ENCODE assay signal across 18 cellular contexts in the genomic region with DNA sequence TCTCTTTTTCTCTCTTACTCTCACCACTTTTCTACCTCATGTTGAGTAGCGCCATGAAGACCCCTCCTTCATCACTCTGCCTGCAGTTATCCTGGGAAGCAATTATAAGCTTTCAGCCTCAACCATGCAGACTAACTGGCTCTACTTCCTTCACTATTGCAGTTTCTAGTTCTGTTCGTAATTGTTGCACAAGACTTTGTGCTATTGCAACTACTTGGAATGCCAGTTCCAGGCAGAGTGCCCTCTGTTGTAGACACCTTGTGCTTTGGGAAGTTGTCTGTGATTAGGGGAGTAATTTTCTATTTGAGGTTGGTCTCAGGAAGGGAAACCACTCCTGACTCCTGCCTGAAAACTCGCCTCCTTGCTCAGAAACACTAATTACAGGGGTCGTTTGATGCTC. TPM values are rescaled to one million over a fixed set of nuclear protein-coding genes. Genes with fewer than 3 reads are reported as not detected.
DNase-seq lines count a peak whose midpoint lies in the region; ATAC-seq and TF ChIP-seq lines count a peak whose summit lies in the region.
"Had no signal": no experiment of that assay in that cellular context is flagged by ENCODE, and none has a peak within 500 bp of the region (broad histone marks: within the 10 kb centered on the region; RNA-seq: fewer than 3 reads in every experiment).

No MANE protein-coding gene starts in this region.

- H3K4me3 ChIP-seq in AG10803 (ENCODE audit: low read length) = no peak overlapping the region
- no peak overlapping the region for H3K4me3 ChIP-seq in Karpas-422 (ENCODE audit: low read length)
- no peak overlapping the region for H3K4me3 ChIP-seq in epithelial cell of proximal tubule (ENCODE audit: low read depth, low read length)
- H3K4me3 ChIP-seq: MG63, SK-N-MC had no signal

- H4K20me1 ChIP-seq in Karpas-422 (ENCODE audit: insufficient read depth, low read depth, low read length) = peaks cover 20% of the 10 kb centered on the region; the same call in 1 of the 2 replicates

- intact Hi-C loops in CD14-positive monocyte (cut with micrococcal nuclease) = no loop called here

- H2AFZ ChIP-seq in Karpas-422 (ENCODE audit: low read length) = no peak overlapping the region

- no peak for ATAC-seq in memory B cell (ENCODE audit: low read depth)
- no peak for ATAC-seq in GM21723 (IDR thresholded peaks at IDR 0.05; ENCODE audit: unreplicated experiment)
- ATAC-seq: activated CD4-positive, alpha-beta T cell treated with anti-CD3 and anti-CD28 coated beads for 36 hours; sciatic nerve had no signal

- H3K4me3 Mint-ChIP-seq in memory B cell (no peak overlapping the region), CD14-positive monocyte (no peak overlapping the region)
- H3K4me3 Mint-ChIP-seq: activated CD4-positive, alpha-beta T cell treated with anti-CD3 and anti-CD28 coated beads for 36 hours had no signal

- peak overlapping the region; percentile 39; the same call in 1 of the 2 replicates for H3K27ac ChIP-seq in Karpas-422 (ENCODE audit: low read length)
- H3K27ac ChIP-seq: SK-N-MC had no signal

- peak overlapping the region; percentile 1 for H3K27ac Mint-ChIP-seq in memory B cell
- peak overlapping the region in 1 of 7 donors; percentile 58 for H3K27ac Mint-ChIP-seq in CD14-positive monocyte
- H3K27ac Mint-ChIP-seq: activated CD4-positive, alpha-beta T cell treated with anti-CD3 and anti-CD28 coated beads for 36 hours had no signal

- H3K27me3 Mint-ChIP-seq in memory B cell (no peaks in the 10 kb centered on the region), CD14-positive monocyte (ENCODE audit: low read depth in 3 of 3) (no peaks in the 10 kb centered on the region)
- H3K27me3 Mint-ChIP-seq: activated CD4-positive, alpha-beta T cell treated with anti-CD3 and anti-CD28 coated beads for 36 hours had no signal

- H3K4me1 ChIP-seq in Karpas-422 (ENCODE audit: low read length) = peaks cover 22% of the 10 kb centered on the region

- H3K4me1 Mint-ChIP-seq in memory B cell (peaks cover 7% of the 10 kb centered on the region), CD14-positive monocyte (peaks cover 23% of the 10 kb centered on the region)

- DNase-seq in AG10803 (ENCODE audit: low read depth) (peak; percentile 54), Karpas-422 (no peak), epithelial cell of proximal tubule (ENCODE audit: low read depth) (no peak), memory B cell (ENCODE audit: low spot score in 2 of 2) (no peak), ecto neural progenitor cell (ENCODE audit: low spot score) (no peak), CD14-positive monocyte (ENCODE audit: low spot score) (no peak), globus pallidus (ENCODE audit: low spot score) (no peak)
- DNase-seq: activated CD4-positive, alpha-beta T cell treated with anti-CD3 and anti-CD28 coated beads for 36 hours; activated CD8-positive, alpha-beta memory T cell treated with anti-CD3 and anti-CD28 coated beads, Interleukin-2, amount 50 U/mL, for 4 hours; aorta; head of caudate nucleus; MG63; NCI-H1930; NCI-H510A treated with DMSO at 0.1 percent for 48 hours; OCI-M1 had no signal

- no peaks in the 10 kb centered on the region for H3K9me3 ChIP-seq in Karpas-422 (ENCODE audit: low read length)
- H3K9me3 ChIP-seq: MG63 had no signal

- H3K36me3 ChIP-seq in Karpas-422 (ENCODE audit: insufficient read depth, low read length) = no peaks in the 10 kb centered on the region
- H3K36me3 ChIP-seq: MG63 had no signal

- H3K4me2 ChIP-seq in Karpas-422 (ENCODE audit: low read depth, low read length, poor library complexity, severe bottlenecking) = peak overlapping the region; percentile 48

- H3K79me2 ChIP-seq in Karpas-422 (ENCODE audit: low read length) = peaks cover 55% of the 10 kb centered on the region

- peak overlapping the region; percentile 21; the same call in 1 of the 2 replicates for H3K9ac ChIP-seq in Karpas-422 (ENCODE audit: low read length)

- no peaks in the 10 kb centered on the region for H3K9me2 ChIP-seq in Karpas-422 (replicated peaks; ENCODE audit: insufficient read depth, low read length)

- H3K9me3 Mint-ChIP-seq in memory B cell (no peaks in the 10 kb centered on the region), CD14-positive monocyte (no peaks in the 10 kb centered on the region)

- no peaks in the 10 kb centered on the region for H3K36me3 Mint-ChIP-seq in memory B cell
- peaks cover 4 to 9% of the 10 kb centered on the region in 2 donors for H3K36me3 Mint-ChIP-seq in CD14-positive monocyte

- TF ChIP-seq CTCF in AG10803 (conservative IDR thresholded peaks at IDR 0.05; ENCODE audit: low read length) (no peak), epithelial cell of proximal tubule (conservative IDR thresholded peaks at IDR 0.05; ENCODE audit: low read depth, low read length) (peak; percentile 19), CD14-positive monocyte (IDR thresholded peaks at IDR 0.05) (no peak)

- H3K27me3 ChIP-seq in Karpas-422 (ENCODE audit: low read length) = no peaks in the 10 kb centered on the region
- H3K27me3 ChIP-seq: MG63 had no signal

RNA-seq across cellular contexts. Expression of a gene that starts 19.4 kb away (rescaled TPM):
- 67.1 and 89.0 TPM in 2 replicates for total RNA-seq in Karpas-422 (2014; rRNA removed; shearing (Covaris generic); ENCODE audit: low replicate concordance)
- total RNA-seq in epithelial cell of proximal tubule = 44.3 and 77.3 TPM in 2 replicates
- 10 to 100 TPM; 28.7 to 39.8 TPM for polyA plus RNA-seq in CD14-positive monocyte
